Comparison of ENCODE assay signal across 8 cellular contexts in genomic region chr12:108856170-108856427, GRCh38. TPM values are rescaled to one million over a fixed set of nuclear protein-coding genes. Genes with fewer than 3 reads are reported as not detected.
DNase-seq lines count a peak whose midpoint lies in the region; ATAC-seq and TF ChIP-seq lines count a peak whose summit lies in the region.

No MANE protein-coding gene starts in this region.

- H3K4me1 Mint-ChIP-seq in HFFc6 (ENCODE audit: low read depth) = peaks cover 65% of the 10 kb centered on the region
- peaks cover 45% of the 10 kb centered on the region for H3K4me1 Mint-ChIP-seq in activated naive CD8-positive, alpha-beta T cell (ENCODE audit: low read depth)
- peaks cover 60% of the 10 kb centered on the region for H3K4me1 Mint-ChIP-seq in stimulated activated effector memory CD8-positive, alpha-beta T cell treated with anti-CD3 and anti-CD28 coated beads, Interleukin-12 subunit alpha, Interleukin-12 subunit beta, amount 100 ng/mL, for 72 hours

- TF ChIP-seq CTCF in HFFc6 (IDR thresholded peaks at IDR 0.05) = no peak

- H3K27ac Mint-ChIP-seq in HFFc6 = peak overlapping the region; percentile 100
- peak overlapping the region; percentile 96 for H3K27ac Mint-ChIP-seq in activated naive CD8-positive, alpha-beta T cell
- H3K27ac Mint-ChIP-seq in stimulated activated effector memory CD8-positive, alpha-beta T cell treated with anti-CD3 and anti-CD28 coated beads, Interleukin-12 subunit alpha, Interleukin-12 subunit beta, amount 100 ng/mL, for 72 hours = peak overlapping the region; percentile 96

- ATAC-seq in stimulated activated effector memory CD8-positive, alpha-beta T cell treated with anti-CD3 and anti-CD28 coated beads, Interleukin-12 subunit alpha, Interleukin-12 subunit beta, amount 100 ng/mL, for 72 hours = no peak

- peaks cover 14% of the 10 kb centered on the region for H3K27me3 Mint-ChIP-seq in HFFc6 (ENCODE audit: insufficient read depth)
- H3K27me3 Mint-ChIP-seq in activated naive CD8-positive, alpha-beta T cell = no peaks in the 10 kb centered on the region

- H3K9me3 ChIP-seq in iPS-18c (ENCODE audit: control insufficient read depth, insufficient read depth, low read length) = no peaks in the 10 kb centered on the region

- H3K4me3 Mint-ChIP-seq in HFFc6 = peak overlapping the region; percentile 98
- H3K4me3 Mint-ChIP-seq in activated naive CD8-positive, alpha-beta T cell = peak overlapping the region; percentile 97
- peak overlapping the region; percentile 95 for H3K4me3 Mint-ChIP-seq in stimulated activated effector memory CD8-positive, alpha-beta T cell treated with anti-CD3 and anti-CD28 coated beads, Interleukin-12 subunit alpha, Interleukin-12 subunit beta, amount 100 ng/mL, for 72 hours

- H3K36me3 Mint-ChIP-seq in HFFc6 (ENCODE audit: low read depth) = peaks cover 46% of the 10 kb centered on the region
- peaks cover 3% of the 10 kb centered on the region for H3K36me3 Mint-ChIP-seq in activated naive CD8-positive, alpha-beta T cell
- H3K36me3 Mint-ChIP-seq in stimulated activated effector memory CD8-positive, alpha-beta T cell treated with anti-CD3 and anti-CD28 coated beads, Interleukin-12 subunit alpha, Interleukin-12 subunit beta, amount 100 ng/mL, for 72 hours = peaks cover 54% of the 10 kb centered on the region

- H3K4me3 ChIP-seq in iPS-18c (ENCODE audit: insufficient read depth, low read depth, low read length) = 0 out of 2 replicates have a peak overlapping the region, but pooled peaks have one; percentile 17

- H3K9me3 Mint-ChIP-seq in HFFc6 = peaks cover 17% of the 10 kb centered on the region
- peaks cover 3% of the 10 kb centered on the region for H3K9me3 Mint-ChIP-seq in activated naive CD8-positive, alpha-beta T cell (ENCODE audit: low read depth)
- H3K9me3 Mint-ChIP-seq in stimulated activated effector memory CD8-positive, alpha-beta T cell treated with anti-CD3 and anti-CD28 coated beads, Interleukin-12 subunit alpha, Interleukin-12 subunit beta, amount 100 ng/mL, for 72 hours = no peaks in the 10 kb centered on the region

- DNase-seq in HFFc6 (no peak), NCI-H2029 treated with DMSO at 0.1 percent for 48 hours (lab: John Stamatoyannopoulos, UW) (no peak), NCI-H69 (lab: John Stamatoyannopoulos, UW) (no peak), GOT3 (lab: John Stamatoyannopoulos, UW) (no peak), NCI-H1092 treated with DMSO at 0.1 percent for 48 hours (lab: John Stamatoyannopoulos, UW) (no peak)
- no peak for DNase-seq in stimulated activated effector memory CD8-positive, alpha-beta T cell treated with anti-CD3 and anti-CD28 coated beads, Interleukin-12 subunit alpha, Interleukin-12 subunit beta, amount 100 ng/mL, for 72 hours (ENCODE audit: low spot score in 2 of 2)

RNA-seq across cellular contexts. Expression of gene SSH1, which starts 1.3 kb away (rescaled TPM):
- 10 to 100 TPM; 75.8 to 96.2 (median 79.1) TPM for total RNA-seq in HFFc6 (2021; fragmentation: NEBNext Ultra II Directional; extraction: Animal tissue kit (Norgen Biotek cat#: 25700))

RNA-seq across cellular contexts. Expression of gene DAO, which starts 23.8 kb away (rescaled TPM):
- total RNA-seq in HFFc6 (2021; fragmentation: NEBNext Ultra II Directional; extraction: Animal tissue kit (Norgen Biotek cat#: 25700)) = not detected
